ENCODE assay signal across 8 cellular contexts in genomic region chr9:130054820-130055219, GRCh38. TPM values are rescaled to one million over a fixed set of nuclear protein-coding genes. Genes with fewer than 3 reads are reported as not detected.
DNase-seq lines count a peak whose midpoint lies in the region; ATAC-seq and TF ChIP-seq lines count a peak whose summit lies in the region.

No MANE protein-coding gene starts in this region.

- TF ChIP-seq POLR2A in upper lobe of left lung (IDR thresholded peaks at IDR 0.05), result no peak

- no peaks in the 10 kb centered on the region for H3K27me3 ChIP-seq in mesenchymal stem cell (ENCODE audit: control insufficient read depth in 1 of 2, insufficient read depth in 1 of 2, low read length in 2 of 2)
- no peaks in the 10 kb centered on the region for H3K27me3 ChIP-seq in upper lobe of left lung

- H3K4me1 ChIP-seq in mesenchymal stem cell (ENCODE audit: control insufficient read depth, insufficient read depth, low read depth, low read length) (peaks cover 15% of the 10 kb centered on the region), upper lobe of left lung (peaks cover 24 to 42% (median 30%) of the 10 kb centered on the region in 4 donors)

- H3K14ac ChIP-seq in mesenchymal stem cell (ENCODE audit: low read length in 2 of 2), result no peak overlapping the region

- no peak overlapping the region for H2BK12ac ChIP-seq in mesenchymal stem cell (ENCODE audit: low read length in 2 of 2)

- H3K36me3 ChIP-seq in mesenchymal stem cell (ENCODE audit: control insufficient read depth in 1 of 2, insufficient read depth in 2 of 2, low read depth in 1 of 2, low read length in 2 of 2) (peaks cover 3 to 8% of the 10 kb centered on the region in 2 experiments), upper lobe of left lung (peaks cover 0 to 12% (median 0%) of the 10 kb centered on the region in 4 donors)

- peak overlapping the region; percentile 100 for H3K9ac ChIP-seq in mesenchymal stem cell (ENCODE audit: low read length)

- H3K23ac ChIP-seq in mesenchymal stem cell (ENCODE audit: low read length in 2 of 2), result no peak overlapping the region

- H2BK5ac ChIP-seq in mesenchymal stem cell (ENCODE audit: low read depth, low read length, poor library complexity, severe bottlenecking), result no peak overlapping the region

- peak overlapping the region; percentile 24 for H4K8ac ChIP-seq in mesenchymal stem cell (ENCODE audit: low read length)

- no peak overlapping the region for H2AFZ ChIP-seq in mesenchymal stem cell (ENCODE audit: low read depth, low read length)

- no peak for DNase-seq in activated naive CD4-positive, alpha-beta T cell treated with anti-CD3 and anti-CD28 coated beads for 36 hours
- DNase-seq in activated naive CD4-positive, alpha-beta T cell (lab: John Stamatoyannopoulos, UW), result no peak
- DNase-seq in astrocyte of the spinal cord (ENCODE audit: low read depth, low spot score) (no peak), mesenchymal stem cell (no peak), upper lobe of left lung (no peak), cerebellum (ENCODE audit: low spot score) (no peak), HT-29 (ENCODE audit: low spot score) (no peak), NCI-H526 treated with DMSO at 0.1 percent for 48 hours (lab: John Stamatoyannopoulos, UW) (no peak)

- H2BK120ac ChIP-seq in mesenchymal stem cell (ENCODE audit: low read depth, low read length), result no peak overlapping the region

- no peak overlapping the region for H3K27ac ChIP-seq in mesenchymal stem cell (ENCODE audit: low read length, poor library complexity, severe bottlenecking)
- H3K27ac ChIP-seq in upper lobe of left lung, result peak overlapping the region; percentile 90 to 98 (median 96)

- no peak overlapping the region for H2BK15ac ChIP-seq in mesenchymal stem cell (ENCODE audit: low read depth, poor library complexity, severe bottlenecking)

- H3K36me3 Mint-ChIP-seq in activated naive CD4-positive, alpha-beta T cell treated with anti-CD3 and anti-CD28 coated beads for 36 hours (ENCODE audit: low read depth), result peaks cover 7% of the 10 kb centered on the region

- H3K9me3 ChIP-seq in mesenchymal stem cell (ENCODE audit: control insufficient read depth, low read length), result no peaks in the 10 kb centered on the region
- H3K9me3 ChIP-seq in upper lobe of left lung, result no peaks in the 10 kb centered on the region

- H3K4me3 ChIP-seq in astrocyte of the spinal cord (ENCODE audit: low read depth, low read length), result peak overlapping the region; percentile 95
- H3K4me3 ChIP-seq in mesenchymal stem cell (ENCODE audit: insufficient read depth in 1 of 2, low read depth in 1 of 2, low read length in 2 of 2), result peak overlapping the region in 1 of 2 experiments; percentile 99
- peak overlapping the region; percentile 89 to 100 (median 94) for H3K4me3 ChIP-seq in upper lobe of left lung

- H3K18ac ChIP-seq in mesenchymal stem cell (ENCODE audit: low read depth in 1 of 2, low read length in 2 of 2), result no peak overlapping the region

- H4K91ac ChIP-seq in mesenchymal stem cell (ENCODE audit: low read length), result no peak overlapping the region

- H3K27ac Mint-ChIP-seq in activated naive CD4-positive, alpha-beta T cell treated with anti-CD3 and anti-CD28 coated beads for 36 hours, result peak overlapping the region; percentile 90

- peak overlapping the region; percentile 92 for H3K4me3 Mint-ChIP-seq in activated naive CD4-positive, alpha-beta T cell treated with anti-CD3 and anti-CD28 coated beads for 36 hours

- CTCF ChIA-PET in activated naive CD4-positive, alpha-beta T cell treated with anti-CD3 and anti-CD28 coated beads for 36 hours (lab: Charles Lee), result no interaction called here

- peak overlapping the region; percentile 16 for H2AK5ac ChIP-seq in mesenchymal stem cell (ENCODE audit: low read length, severe bottlenecking)

- peaks cover 38% of the 10 kb centered on the region for H3K4me1 Mint-ChIP-seq in activated naive CD4-positive, alpha-beta T cell treated with anti-CD3 and anti-CD28 coated beads for 36 hours (ENCODE audit: low read depth)

- no peaks in the 10 kb centered on the region for H3K27me3 Mint-ChIP-seq in activated naive CD4-positive, alpha-beta T cell treated with anti-CD3 and anti-CD28 coated beads for 36 hours (ENCODE audit: low read depth)

- intact Hi-C loops in activated naive CD4-positive, alpha-beta T cell treated with anti-CD3 and anti-CD28 coated beads for 36 hours (cut with micrococcal nuclease), result loop anchor here (5.0 kb wide), 1 partner anchor 42 kb away; no protein-coding TSS in a partner anchor

- in situ Hi-C loops in astrocyte of the spinal cord (cut with HindIII; ENCODE audit: low sequenced_read_pairs), result no loop called here

- peaks cover 10% of the 10 kb centered on the region for H3K79me1 ChIP-seq in mesenchymal stem cell (replicated peaks; ENCODE audit: low read length, poor library complexity, severe bottlenecking)

- H3K4me2 ChIP-seq in mesenchymal stem cell (ENCODE audit: low read length, poor library complexity, severe bottlenecking), result peak overlapping the region; percentile 74

- TF ChIP-seq EP300 in upper lobe of left lung (IDR thresholded peaks at IDR 0.05), result no peak

- TF ChIP-seq CTCF in astrocyte of the spinal cord (IDR thresholded peaks at IDR 0.05; ENCODE audit: low read depth, low read length) (no peak), upper lobe of left lung (IDR thresholded peaks at IDR 0.05) (no peak)

- 89% methylated on average over 5 of the region's 8 CpGs for WGBS in mesenchymal stem cell
- WGBS in upper lobe of left lung, 2 donors, result 75 to 81% methylated on average over 8 of the region's 8 CpGs

- ATAC-seq in upper lobe of left lung (ENCODE audit: low FRiP score in 2 of 2), result no peak

- no peak overlapping the region for H3K4ac ChIP-seq in mesenchymal stem cell (ENCODE audit: low read depth in 1 of 2, low read length in 2 of 2)

- H3K9me3 Mint-ChIP-seq in activated naive CD4-positive, alpha-beta T cell treated with anti-CD3 and anti-CD28 coated beads for 36 hours, result no peaks in the 10 kb centered on the region

RNA-seq across cellular contexts. Expression of gene GPR107, which starts 1.1 kb away (rescaled TPM):
- 10 to 100 TPM; 19.0 to 20.0 TPM for total RNA-seq in activated naive CD4-positive, alpha-beta T cell treated with anti-CD3 and anti-CD28 coated beads for 36 hours
- polyA plus RNA-seq in mesenchymal stem cell (2013, experiment 1 of 2), result 42.9 TPM
- polyA plus RNA-seq in mesenchymal stem cell (2013, experiment 2 of 2), result 42.6 TPM
- total RNA-seq in upper lobe of left lung, result 10 to 100 TPM; 26.5 to 44.4 (median 35.3) TPM
- 35.6 TPM for total RNA-seq in cerebellum
- 12.0 and 13.8 TPM in 2 replicates for total RNA-seq in HT-29 (2014; rRNA removed; shearing (Covaris generic))

RNA-seq across cellular contexts. Expression of gene FNBP1, which starts 11.8 kb away (rescaled TPM):
- total RNA-seq in activated naive CD4-positive, alpha-beta T cell treated with anti-CD3 and anti-CD28 coated beads for 36 hours, result 100 to 1,000 TPM; 126 to 128 TPM
- polyA plus RNA-seq in mesenchymal stem cell (2013, experiment 1 of 2), result 47.4 TPM
- polyA plus RNA-seq in mesenchymal stem cell (2013, experiment 2 of 2), result 45.8 TPM
- total RNA-seq in upper lobe of left lung (10 to 100 TPM; 34.8 to 85.4 (median 51.6) TPM), cerebellum (73.8 TPM)
- 2.4 and 3.1 TPM in 2 replicates for total RNA-seq in HT-29 (2014; rRNA removed; shearing (Covaris generic))
